ENCODE assay signal across 14 cellular contexts in genomic region chr4:15378055-15378454, GRCh38. TPM values are rescaled to one million over a fixed set of nuclear protein-coding genes. Genes with fewer than 3 reads are reported as not detected.
DNase-seq lines count a peak whose midpoint lies in the region; ATAC-seq and TF ChIP-seq lines count a peak whose summit lies in the region.
"Had no signal": no experiment of that assay in that cellular context is flagged by ENCODE, and none has a peak within 500 bp of the region (broad histone marks: within the 10 kb centered on the region; RNA-seq: fewer than 3 reads in every experiment).

No MANE protein-coding gene starts in this region.

- intact Hi-C loops in activated naive CD4-positive, alpha-beta T cell treated with anti-CD3 and anti-CD28 coated beads for 36 hours (cut with micrococcal nuclease), result loop anchor here (5.0 to 10.0 kb wide), 2 partner anchors 146 to 1723 kb away; no protein-coding TSS in a partner anchor

- no peak for DNase-seq in RWPE2 (ENCODE audit: low spot score)
- DNase-seq in foreskin fibroblast, result peak; percentile 51 to 75
- DNase-seq in stimulated activated naive CD8-positive, alpha-beta T cell treated with anti-CD3 and anti-CD28 coated beads, Interleukin-15, Interleukin-2, amounts not matched to agents 100 U/mL and 50 U/mL, for 24 hours, result no peak
- no peak for DNase-seq in middle frontal gyrus (ENCODE audit: extremely low spot score, low spot score)
- no peak for DNase-seq in activated naive CD4-positive, alpha-beta T cell treated with anti-CD3 and anti-CD28 coated beads for 36 hours
- no peak for DNase-seq in midbrain (lab: John Stamatoyannopoulos, UW)
- DNase-seq: activated B cell treated with CpG ODN at 0.5 μM for 24 hours; activated T-cell treated with anti-CD3 and anti-CD28 coated beads, Interleukin-2, amount 50 U/mL, for 4 hours; brain microvascular endothelial cell; NCI-H1105 treated with DMSO at 0.1 percent for 48 hours; NCI-H524; sigmoid colon; thyroid gland had no signal

- no peaks in the 10 kb centered on the region for H3K36me3 ChIP-seq in HUES48 (ENCODE audit: control insufficient read depth, insufficient read depth, low read length)
- no peaks in the 10 kb centered on the region for H3K36me3 ChIP-seq in RWPE2 (ENCODE audit: low read depth)
- H3K36me3 ChIP-seq: brain microvascular endothelial cell, sigmoid colon, thyroid gland had no signal

- H3K9me3 ChIP-seq in HUES48 (ENCODE audit: control insufficient read depth, insufficient read depth, low read length) (0 out of 2 replicates have a peak, but pooled peaks cover 2% of the 10 kb centered on the region), RWPE2 (ENCODE audit: severe bottlenecking) (no peaks in the 10 kb centered on the region)
- H3K9me3 ChIP-seq: sigmoid colon, thyroid gland had no signal

- ATAC-seq in RWPE2 (ENCODE audit: low read depth), result peak; percentile 60; the same call in 2 of the 3 replicates
- ATAC-seq in stimulated activated naive CD8-positive, alpha-beta T cell treated with anti-CD3 and anti-CD28 coated beads, Interleukin-15, Interleukin-2, amounts not matched to agents 100 U/mL and 50 U/mL, for 24 hours, result peak; percentile 66

- peak overlapping the region; percentile 45 for H3K27ac ChIP-seq in HUES48 (ENCODE audit: low read depth, low read length)
- no peak overlapping the region for H3K27ac ChIP-seq in RWPE2 (ENCODE audit: poor library complexity, severe bottlenecking)
- H3K27ac ChIP-seq: brain microvascular endothelial cell, thyroid gland had no signal

- peaks cover 26% of the 10 kb centered on the region for H3K4me1 Mint-ChIP-seq in activated naive CD4-positive, alpha-beta T cell treated with anti-CD3 and anti-CD28 coated beads for 36 hours (ENCODE audit: low read depth)

- CTCF ChIA-PET in activated naive CD4-positive, alpha-beta T cell treated with anti-CD3 and anti-CD28 coated beads for 36 hours (lab: Charles Lee), result interaction anchor here (0.9 to 5.6 kb wide), 3 partner anchors 19 to 147 kb away, joined by 3 to 40 read pairs (median 4); no protein-coding TSS in a partner anchor

- H3K27me3 Mint-ChIP-seq in activated naive CD4-positive, alpha-beta T cell treated with anti-CD3 and anti-CD28 coated beads for 36 hours (ENCODE audit: low read depth), result no peaks in the 10 kb centered on the region
- H3K27me3 Mint-ChIP-seq: activated B cell treated with CpG ODN at 0.5 μM for 24 hours had no signal

- H3K9ac ChIP-seq in HUES48 (ENCODE audit: low read depth, low read length), result no peak overlapping the region

- H3K27ac Mint-ChIP-seq in activated naive CD4-positive, alpha-beta T cell treated with anti-CD3 and anti-CD28 coated beads for 36 hours, result no peak overlapping the region
- H3K27ac Mint-ChIP-seq: activated B cell treated with CpG ODN at 0.5 μM for 24 hours had no signal

- TF ChIP-seq CTCF in RWPE2 (IDR thresholded peaks at IDR 0.05; ENCODE audit: poor library complexity, severe bottlenecking) (no peak), foreskin fibroblast (IDR thresholded peaks at IDR 0.05; ENCODE audit: low read depth, low read length) (no peak)

- H3K27me3 ChIP-seq in HUES48 (ENCODE audit: control insufficient read depth, insufficient read depth, low read length) (no peaks in the 10 kb centered on the region), RWPE2 (ENCODE audit: insufficient read depth, poor library complexity, severe bottlenecking) (no peaks in the 10 kb centered on the region)
- H3K27me3 ChIP-seq: brain microvascular endothelial cell, sigmoid colon, thyroid gland had no signal

- H3K4me3 Mint-ChIP-seq in activated naive CD4-positive, alpha-beta T cell treated with anti-CD3 and anti-CD28 coated beads for 36 hours, result no peak overlapping the region
- H3K4me3 Mint-ChIP-seq: activated B cell treated with CpG ODN at 0.5 μM for 24 hours; activated T-cell treated with anti-CD3 and anti-CD28 coated beads, Interleukin-2, amount 50 U/mL, for 4 hours had no signal

- H3K9me3 Mint-ChIP-seq in activated naive CD4-positive, alpha-beta T cell treated with anti-CD3 and anti-CD28 coated beads for 36 hours, result no peaks in the 10 kb centered on the region
- H3K9me3 Mint-ChIP-seq: activated B cell treated with CpG ODN at 0.5 μM for 24 hours; activated T-cell treated with anti-CD3 and anti-CD28 coated beads, Interleukin-2, amount 50 U/mL, for 4 hours had no signal

- no peaks in the 10 kb centered on the region for H3K36me3 Mint-ChIP-seq in activated naive CD4-positive, alpha-beta T cell treated with anti-CD3 and anti-CD28 coated beads for 36 hours (ENCODE audit: low read depth)

- H3K4me1 ChIP-seq in HUES48 (ENCODE audit: control insufficient read depth, insufficient read depth, low read length) (peaks cover 34% of the 10 kb centered on the region), RWPE2 (ENCODE audit: insufficient read depth, poor library complexity, severe bottlenecking) (peaks cover 28% of the 10 kb centered on the region)

- H3K4me3 ChIP-seq in HUES48 (ENCODE audit: low read depth, low read length), result no peak overlapping the region
- no peak overlapping the region for H3K4me3 ChIP-seq in RWPE2 (ENCODE audit: severe bottlenecking)
- H3K4me3 ChIP-seq in foreskin fibroblast (ENCODE audit: low read depth in 1 of 2, low read length in 2 of 2), result no peak overlapping the region
- H3K4me3 ChIP-seq: sigmoid colon, thyroid gland had no signal

RNA-seq across cellular contexts. Expression of gene C1QTNF7, which starts 49.8 kb away (rescaled TPM):
- total RNA-seq in activated naive CD4-positive, alpha-beta T cell treated with anti-CD3 and anti-CD28 coated beads for 36 hours, result not detected
- total RNA-seq: activated B cell treated with CpG ODN at 0.5 μM for 24 hours; activated T-cell treated with anti-CD3 and anti-CD28 coated beads, Interleukin-2, amount 50 U/mL, for 4 hours had no signal

Comparison
In these comparisons a context has a peak if more than half of its experiments do, and no peak if none do; other contexts are left out.
1. DNase-seq: peak in foreskin fibroblast (2 of 2); none in RWPE2 (single experiment), stimulated activated naive CD8-positive, alpha-beta T cell treated with anti-CD3 and anti-CD28 coated beads, Interleukin-15, Interleukin-2, amounts not matched to agents 100 U/mL and 50 U/mL, for 24 hours (single experiment), middle frontal gyrus (single experiment), activated naive CD4-positive, alpha-beta T cell treated with anti-CD3 and anti-CD28 coated beads for 36 hours (single experiment) and midbrain (single experiment).